27 cellular contexts compared by ENCODE assay signal in genomic region chr10:35731828-35732227, GRCh38.
"Had no signal": no experiment of that assay in that cellular context is flagged by ENCODE, and none has a peak within 500 bp of the region (broad histone marks: within the 10 kb centered on the region; RNA-seq: fewer than 3 reads in every experiment).

No MANE protein-coding gene starts in this region.

- H3K27me3 ChIP-seq: dorsolateral prefrontal cortex, esophagus squamous epithelium, gastrocnemius medialis, heart right ventricle, left lung had no signal

- ATAC-seq: esophagus mucosa; gastrocnemius medialis; heart right ventricle; left cardiac atrium; left lung; left ventricle myocardium superior; lower lobe of right lung; mucosa of descending colon; naive thymus-derived CD8-positive, alpha-beta T cell had no signal

- H3K27ac ChIP-seq: coronary artery, dorsolateral prefrontal cortex, epithelial cell of prostate, esophagus squamous epithelium, gastrocnemius medialis, heart right ventricle, left lung, lower lobe of right lung had no signal

- H3K9me3 ChIP-seq: esophagus squamous epithelium, gastrocnemius medialis, left lung, lower lobe of right lung, mucosa of descending colon had no signal

- H3K36me3 ChIP-seq: esophagus squamous epithelium, gastrocnemius medialis, heart right ventricle, left lung, lower lobe of right lung had no signal

- H3K4me3 ChIP-seq: coronary artery, dorsolateral prefrontal cortex, esophagus squamous epithelium, gastrocnemius medialis, heart right ventricle, left lung, lower lobe of right lung, mucosa of descending colon had no signal

- DNase-seq: dermis blood vessel endothelial cell; dorsolateral prefrontal cortex; effector CD4-positive, alpha-beta T cell; effector memory CD4-positive, alpha-beta T cell; erythroblast; esophagus squamous epithelium; foreskin fibroblast; foreskin melanocyte; gastrocnemius medialis; glutamatergic neuron; head of caudate nucleus; heart right ventricle; hippocampal formation; left cardiac atrium; left lung; left ventricle myocardium superior; lower lobe of right lung; mesenchymal stem cell; mucosa of descending colon; naive B cell; naive thymus-derived CD8-positive, alpha-beta T cell had no signal

- FAIRE-seq: endothelial cell of umbilical vein, islet of Langerhans, keratinocyte had no signal

- H3K4me1 ChIP-seq: esophagus squamous epithelium, gastrocnemius medialis, heart right ventricle, left lung, lower lobe of right lung had no signal
